Comparison of ENCODE assay signal across 2 cellular contexts in genomic region chr14:32134448-32135070, GRCh38.
TF ChIP-seq lines count a peak whose summit lies in the region.

No MANE protein-coding gene starts in this region.

TF ChIP-seq in A549, 52 proteins besides CTCF, POLR2A, EP300 and RAD21 (continued from another document and continues in another):
- TF ChIP-seq KDM5A (IDR thresholded peaks at IDR 0.05): no peak
- TF ChIP-seq ZC3H11A (IDR thresholded peaks at IDR 0.05): no peak
- TF ChIP-seq SMC3 (IDR thresholded peaks at IDR 0.05): no peak
- no peak for TF ChIP-seq PHF8 (IDR thresholded peaks at IDR 0.05; ENCODE audit: borderline replicate concordance, low read depth)
- TF ChIP-seq, protein P1, sequence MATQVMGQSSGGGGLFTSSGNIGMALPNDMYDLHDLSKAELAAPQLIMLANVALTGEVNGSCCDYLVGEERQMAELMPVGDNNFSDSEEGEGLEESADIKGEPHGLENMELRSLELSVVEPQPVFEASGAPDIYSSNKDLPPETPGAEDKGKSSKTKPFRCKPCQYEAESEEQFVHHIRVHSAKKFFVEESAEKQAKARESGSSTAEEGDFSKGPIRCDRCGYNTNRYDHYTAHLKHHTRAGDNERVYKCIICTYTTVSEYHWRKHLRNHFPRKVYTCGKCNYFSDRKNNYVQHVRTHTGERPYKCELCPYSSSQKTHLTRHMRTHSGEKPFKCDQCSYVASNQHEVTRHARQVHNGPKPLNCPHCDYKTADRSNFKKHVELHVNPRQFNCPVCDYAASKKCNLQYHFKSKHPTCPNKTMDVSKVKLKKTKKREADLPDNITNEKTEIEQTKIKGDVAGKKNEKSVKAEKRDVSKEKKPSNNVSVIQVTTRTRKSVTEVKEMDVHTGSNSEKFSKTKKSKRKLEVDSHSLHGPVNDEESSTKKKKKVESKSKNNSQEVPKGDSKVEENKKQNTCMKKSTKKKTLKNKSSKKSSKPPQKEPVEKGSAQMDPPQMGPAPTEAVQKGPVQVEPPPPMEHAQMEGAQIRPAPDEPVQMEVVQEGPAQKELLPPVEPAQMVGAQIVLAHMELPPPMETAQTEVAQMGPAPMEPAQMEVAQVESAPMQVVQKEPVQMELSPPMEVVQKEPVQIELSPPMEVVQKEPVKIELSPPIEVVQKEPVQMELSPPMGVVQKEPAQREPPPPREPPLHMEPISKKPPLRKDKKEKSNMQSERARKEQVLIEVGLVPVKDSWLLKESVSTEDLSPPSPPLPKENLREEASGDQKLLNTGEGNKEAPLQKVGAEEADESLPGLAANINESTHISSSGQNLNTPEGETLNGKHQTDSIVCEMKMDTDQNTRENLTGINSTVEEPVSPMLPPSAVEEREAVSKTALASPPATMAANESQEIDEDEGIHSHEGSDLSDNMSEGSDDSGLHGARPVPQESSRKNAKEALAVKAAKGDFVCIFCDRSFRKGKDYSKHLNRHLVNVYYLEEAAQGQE (IDR thresholded peaks at IDR 0.05): no peak
- TF ChIP-seq FOSL2 (IDR thresholded peaks at IDR 0.05): no peak; the same call in 1 of the 2 replicates
- peak; percentile 80 for TF ChIP-seq FOSL2 (CRISPR knock-in tag; IDR thresholded peaks at IDR 0.05)
- no peak for TF ChIP-seq EHF (CRISPR knock-in tag; IDR thresholded peaks at IDR 0.05)
- TF ChIP-seq, protein P2, sequence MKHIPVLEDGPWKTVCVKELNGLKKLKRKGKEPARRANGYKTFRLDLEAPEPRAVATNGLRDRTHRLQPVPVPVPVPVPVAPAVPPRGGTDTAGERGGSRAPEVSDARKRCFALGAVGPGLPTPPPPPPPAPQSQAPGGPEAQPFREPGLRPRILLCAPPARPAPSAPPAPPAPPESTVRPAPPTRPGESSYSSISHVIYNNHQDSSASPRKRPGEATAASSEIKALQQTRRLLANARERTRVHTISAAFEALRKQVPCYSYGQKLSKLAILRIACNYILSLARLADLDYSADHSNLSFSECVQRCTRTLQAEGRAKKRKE (CRISPR knock-in tag; IDR thresholded peaks at IDR 0.05; ENCODE audit: low read depth): no peak
- no peak for TF ChIP-seq RNF2 (IDR thresholded peaks at IDR 0.05; ENCODE audit: borderline replicate concordance, low read depth)
- TF ChIP-seq BHLHE40 (IDR thresholded peaks at IDR 0.05; ENCODE audit: low read depth, low read length): peak; percentile 49; the same call in 1 of the 2 replicates
- TF ChIP-seq MAZ (IDR thresholded peaks at IDR 0.05; ENCODE audit: borderline replicate concordance, low read depth, low read length): no peak
- TF ChIP-seq CBX8 (IDR thresholded peaks at IDR 0.05): no peak
- no peak for TF ChIP-seq TFCP2L1 (CRISPR knock-in tag; IDR thresholded peaks at IDR 0.05)
- TF ChIP-seq, protein P3, sequence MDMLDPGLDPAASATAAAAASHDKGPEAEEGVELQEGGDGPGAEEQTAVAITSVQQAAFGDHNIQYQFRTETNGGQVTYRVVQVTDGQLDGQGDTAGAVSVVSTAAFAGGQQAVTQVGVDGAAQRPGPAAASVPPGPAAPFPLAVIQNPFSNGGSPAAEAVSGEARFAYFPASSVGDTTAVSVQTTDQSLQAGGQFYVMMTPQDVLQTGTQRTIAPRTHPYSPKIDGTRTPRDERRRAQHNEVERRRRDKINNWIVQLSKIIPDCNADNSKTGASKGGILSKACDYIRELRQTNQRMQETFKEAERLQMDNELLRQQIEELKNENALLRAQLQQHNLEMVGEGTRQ (IDR thresholded peaks at IDR 0.05): no peak
- no peak for TF ChIP-seq RARB (CRISPR knock-in tag; IDR thresholded peaks at IDR 0.05)
- peak; percentile 22 for TF ChIP-seq ZFP36 (IDR thresholded peaks at IDR 0.05; ENCODE audit: borderline replicate concordance, partially characterized antibody)
- TF ChIP-seq JUNB (IDR thresholded peaks at IDR 0.05): peak; percentile 45; the same call in 1 of the 2 replicates
- TF ChIP-seq RCOR1 (IDR thresholded peaks at IDR 0.05; ENCODE audit: low read depth, low read length): no peak
- TF ChIP-seq, protein P4, sequence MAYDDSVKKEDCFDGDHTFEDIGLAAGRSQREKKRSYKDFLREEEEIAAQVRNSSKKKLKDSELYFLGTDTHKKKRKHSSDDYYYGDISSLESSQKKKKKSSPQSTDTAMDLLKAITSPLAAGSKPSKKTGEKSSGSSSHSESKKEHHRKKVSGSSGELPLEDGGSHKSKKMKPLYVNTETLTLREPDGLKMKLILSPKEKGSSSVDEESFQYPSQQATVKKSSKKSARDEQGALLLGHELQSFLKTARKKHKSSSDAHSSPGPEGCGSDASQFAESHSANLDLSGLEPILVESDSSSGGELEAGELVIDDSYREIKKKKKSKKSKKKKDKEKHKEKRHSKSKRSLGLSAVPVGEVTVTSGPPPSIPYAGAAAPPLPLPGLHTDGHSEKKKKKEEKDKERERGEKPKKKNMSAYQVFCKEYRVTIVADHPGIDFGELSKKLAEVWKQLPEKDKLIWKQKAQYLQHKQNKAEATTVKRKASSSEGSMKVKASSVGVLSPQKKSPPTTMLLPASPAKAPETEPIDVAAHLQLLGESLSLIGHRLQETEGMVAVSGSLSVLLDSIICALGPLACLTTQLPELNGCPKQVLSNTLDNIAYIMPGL (CRISPR knock-in tag; IDR thresholded peaks at IDR 0.05; ENCODE audit: borderline replicate concordance): no peak
- no peak for TF ChIP-seq KDM1A (IDR thresholded peaks at IDR 0.05; ENCODE audit: low read depth)
- TF ChIP-seq CBX2 (IDR thresholded peaks at IDR 0.05; ENCODE audit: borderline replicate concordance, low read depth): no peak
- no peak for TF ChIP-seq MAFK (IDR thresholded peaks at IDR 0.05; ENCODE audit: partially characterized antibody)
- TF ChIP-seq, protein P5, sequence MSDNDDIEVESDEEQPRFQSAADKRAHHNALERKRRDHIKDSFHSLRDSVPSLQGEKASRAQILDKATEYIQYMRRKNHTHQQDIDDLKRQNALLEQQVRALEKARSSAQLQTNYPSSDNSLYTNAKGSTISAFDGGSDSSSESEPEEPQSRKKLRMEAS (IDR thresholded peaks at IDR 0.05): peak; percentile 21; the same call in 1 of the 2 replicates
- no peak for TF ChIP-seq JUN (IDR thresholded peaks at IDR 0.05)
- TF ChIP-seq SREBF2 (IDR thresholded peaks at IDR 0.05): no peak
- no peak for TF ChIP-seq ELK1 (IDR thresholded peaks at IDR 0.05; ENCODE audit: low read depth, low read length)
- no peak for TF ChIP-seq HOXA7 (CRISPR knock-in tag; IDR thresholded peaks at IDR 0.05)

TF ChIP-seq in HEK293, 187 proteins besides CTCF, POLR2A, EP300 and RAD21 (continued from another document and continues in another):
- TF ChIP-seq ZNF391 (tag by site-specific recombination; IDR thresholded peaks at IDR 0.05; ENCODE audit: borderline replicate concordance, low read depth) (peak; percentile 82), ZNF629 (tag by site-specific recombination; IDR thresholded peaks at IDR 0.05) (peak; percentile 94), ZNF792 (tag by site-specific recombination; IDR thresholded peaks at IDR 0.05) (no peak), ZBTB26 (tag by site-specific recombination; optimal IDR thresholded peaks at IDR 0.05) (no peak), ZNF26 (tag by site-specific recombination; IDR thresholded peaks at IDR 0.05) (no peak), GLI4 (tag by site-specific recombination; IDR thresholded peaks at IDR 0.05) (peak; percentile 50; the same call in 1 of the 2 replicates), ZNF354C (tag by site-specific recombination; IDR thresholded peaks at IDR 0.05; ENCODE audit: borderline replicate concordance, low read depth) (0 out of 2 replicates have a peak, but pooled peaks have one; percentile 46), ZBTB20 (tag by site-specific recombination; IDR thresholded peaks at IDR 0.05) (peak; percentile 25; the same call in 1 of the 2 replicates), KLF7 (tag by site-specific recombination; IDR thresholded peaks at IDR 0.05; ENCODE audit: borderline replicate concordance) (0 out of 2 replicates have a peak, but pooled peaks have one; percentile 78), REPIN1 (tag by site-specific recombination; IDR thresholded peaks at IDR 0.05; ENCODE audit: low read depth) (peak; percentile 85; the same call in 1 of the 2 replicates), ZNF521 (tag by site-specific recombination; IDR thresholded peaks at IDR 0.05) (no peak), ZNF23 (tag by site-specific recombination; IDR thresholded peaks at IDR 0.05; ENCODE audit: borderline replicate concordance) (no peak), ZNF791 (tag by site-specific recombination; IDR thresholded peaks at IDR 0.05) (no peak), ZNF530 (tag by site-specific recombination; IDR thresholded peaks at IDR 0.05; ENCODE audit: low read depth) (no peak), ZNF214 (tag by site-specific recombination; IDR thresholded peaks at IDR 0.05; ENCODE audit: borderline replicate concordance) (no peak)
- TF ChIP-seq, protein P1 (tag by site-specific recombination; IDR thresholded peaks at IDR 0.05): no peak
- TF ChIP-seq, protein P6, sequence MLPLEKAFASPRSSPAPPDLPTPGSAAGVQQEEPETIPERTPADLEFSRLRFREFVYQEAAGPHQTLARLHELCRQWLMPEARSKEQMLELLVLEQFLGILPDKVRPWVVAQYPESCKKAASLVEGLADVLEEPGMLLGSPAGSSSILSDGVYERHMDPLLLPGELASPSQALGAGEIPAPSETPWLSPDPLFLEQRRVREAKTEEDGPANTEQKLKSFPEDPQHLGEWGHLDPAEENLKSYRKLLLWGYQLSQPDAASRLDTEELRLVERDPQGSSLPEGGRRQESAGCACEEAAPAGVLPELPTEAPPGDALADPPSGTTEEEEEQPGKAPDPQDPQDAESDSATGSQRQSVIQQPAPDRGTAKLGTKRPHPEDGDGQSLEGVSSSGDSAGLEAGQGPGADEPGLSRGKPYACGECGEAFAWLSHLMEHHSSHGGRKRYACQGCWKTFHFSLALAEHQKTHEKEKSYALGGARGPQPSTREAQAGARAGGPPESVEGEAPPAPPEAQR (tag by site-specific recombination; IDR thresholded peaks at IDR 0.05): no peak; the same call in 1 of the 2 replicates
- TF ChIP-seq, protein P7, sequence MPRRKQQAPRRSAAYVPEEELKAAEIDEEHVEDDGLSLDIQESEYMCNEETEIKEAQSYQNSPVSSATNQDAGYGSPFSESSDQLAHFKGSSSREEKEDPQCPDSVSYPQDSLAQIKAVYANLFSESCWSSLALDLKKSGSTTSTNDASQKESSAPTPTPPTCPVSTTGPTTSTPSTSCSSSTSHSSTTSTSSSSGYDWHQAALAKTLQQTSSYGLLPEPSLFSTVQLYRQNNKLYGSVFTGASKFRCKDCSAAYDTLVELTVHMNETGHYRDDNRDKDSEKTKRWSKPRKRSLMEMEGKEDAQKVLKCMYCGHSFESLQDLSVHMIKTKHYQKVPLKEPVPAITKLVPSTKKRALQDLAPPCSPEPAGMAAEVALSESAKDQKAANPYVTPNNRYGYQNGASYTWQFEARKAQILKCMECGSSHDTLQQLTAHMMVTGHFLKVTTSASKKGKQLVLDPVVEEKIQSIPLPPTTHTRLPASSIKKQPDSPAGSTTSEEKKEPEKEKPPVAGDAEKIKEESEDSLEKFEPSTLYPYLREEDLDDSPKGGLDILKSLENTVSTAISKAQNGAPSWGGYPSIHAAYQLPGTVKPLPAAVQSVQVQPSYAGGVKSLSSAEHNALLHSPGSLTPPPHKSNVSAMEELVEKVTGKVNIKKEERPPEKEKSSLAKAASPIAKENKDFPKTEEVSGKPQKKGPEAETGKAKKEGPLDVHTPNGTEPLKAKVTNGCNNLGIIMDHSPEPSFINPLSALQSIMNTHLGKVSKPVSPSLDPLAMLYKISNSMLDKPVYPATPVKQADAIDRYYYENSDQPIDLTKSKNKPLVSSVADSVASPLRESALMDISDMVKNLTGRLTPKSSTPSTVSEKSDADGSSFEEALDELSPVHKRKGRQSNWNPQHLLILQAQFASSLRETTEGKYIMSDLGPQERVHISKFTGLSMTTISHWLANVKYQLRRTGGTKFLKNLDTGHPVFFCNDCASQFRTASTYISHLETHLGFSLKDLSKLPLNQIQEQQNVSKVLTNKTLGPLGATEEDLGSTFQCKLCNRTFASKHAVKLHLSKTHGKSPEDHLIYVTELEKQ (tag by site-specific recombination; IDR thresholded peaks at IDR 0.05; ENCODE audit: borderline replicate concordance): peak; percentile 85
